8 cellular contexts compared by ENCODE assay signal in the genomic region with DNA sequence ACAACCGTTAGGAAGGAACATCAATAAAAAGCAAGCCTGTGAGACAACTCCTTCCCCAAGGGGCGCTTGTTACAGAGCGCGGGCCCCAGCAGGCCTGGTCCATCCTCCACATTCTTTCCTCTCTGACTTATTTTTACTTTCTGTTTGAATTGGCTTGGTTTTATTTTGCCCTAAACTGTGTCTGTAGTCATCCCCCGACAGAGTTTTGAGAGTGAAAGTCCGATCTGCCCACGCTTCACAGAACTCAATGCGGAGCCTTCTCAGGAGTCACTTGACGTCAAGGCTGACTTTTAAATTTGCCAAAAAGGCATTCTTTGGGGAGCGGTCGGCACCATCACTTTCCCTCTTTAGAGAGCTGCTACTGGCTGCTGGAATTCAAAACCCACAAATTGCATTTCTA.
DNase-seq lines count a peak whose midpoint lies in the region; ATAC-seq and TF ChIP-seq lines count a peak whose summit lies in the region.

No MANE protein-coding gene starts in this region.

- TF ChIP-seq RAD21 in SK-N-SH (IDR thresholded peaks at IDR 0.05; ENCODE audit: low read length): no peak

- peaks cover 68% of the 10 kb centered on the region for H3K4me1 Mint-ChIP-seq in activated T-cell treated with anti-CD3 and anti-CD28 coated beads, Interleukin-2, amount 50 U/mL, for 72 hours (ENCODE audit: low read depth)

- no peaks in the 10 kb centered on the region for H3K27me3 Mint-ChIP-seq in activated T-cell treated with anti-CD3 and anti-CD28 coated beads, Interleukin-2, amount 50 U/mL, for 72 hours (ENCODE audit: low read depth)

- peak overlapping the region; percentile 37; the same call in 1 of the 2 replicates for H2AFZ ChIP-seq in SK-N-SH (ENCODE audit: low read depth)

- H3K9ac ChIP-seq in SK-N-SH: no peak overlapping the region

- H3K27ac Mint-ChIP-seq in activated T-cell treated with anti-CD3 and anti-CD28 coated beads, Interleukin-2, amount 50 U/mL, for 72 hours: peak overlapping the region; percentile 98

- H3K4me3 Mint-ChIP-seq in activated T-cell treated with anti-CD3 and anti-CD28 coated beads, Interleukin-2, amount 50 U/mL, for 72 hours: peak overlapping the region; percentile 54 to 67

- WGBS in SK-N-SH (ENCODE audit: low lambda C conversion rate): 94% methylated on average over 11 of the region's 11 CpGs

- no peaks in the 10 kb centered on the region for H4K20me1 ChIP-seq in SK-N-SH (ENCODE audit: insufficient read depth)

- no peaks in the 10 kb centered on the region for H3K9me2 ChIP-seq in SK-N-SH

- intact Hi-C loops in Right ventricle myocardium superior (cut with DNase I): loop anchor here (10.0 kb wide), 1 partner anchor 140 kb away; no protein-coding TSS in a partner anchor

- no peak for ATAC-seq in SK-N-SH treated with all-trans-retinoic acid at 6 μM for 48 hours
- ATAC-seq in HG03378 (IDR thresholded peaks at IDR 0.05; ENCODE audit: unreplicated experiment): peak; percentile 99
- ATAC-seq in activated T-cell treated with anti-CD3 and anti-CD28 coated beads, Interleukin-2, amount 50 U/mL, for 72 hours (replicated peaks in 1 of 2): peak; percentile 95 to 98
- ATAC-seq in Right ventricle myocardium superior (ENCODE audit: poor library complexity): peak; percentile 76

- H3K4me3 ChIP-seq in SK-N-SH (ENCODE audit: low read depth in 2 of 2, low read length in 1 of 2): no peak overlapping the region

- DNase-seq in SK-N-SH (no peak), Right ventricle myocardium superior (no peak), mesenteric fat pad (ENCODE audit: low spot score) (no peak), NCI-H1694 (lab: John Stamatoyannopoulos, UW) (no peak)
- peak; percentile 83 to 86 for DNase-seq in activated T-cell treated with anti-CD3 and anti-CD28 coated beads, Interleukin-2, amount 50 U/mL, for 72 hours
- DNase-seq in stimulated activated CD4-positive, alpha-beta T cell treated with anti-CD3 and anti-CD28 coated beads, Interleukin-15, amount 100 ng/mL, for 48 hours (ENCODE audit: low read depth in 2 of 2): peak; percentile 76 to 77

- TF ChIP-seq CTCF in SK-N-SH (IDR thresholded peaks at IDR 0.05): no peak

- CTCF ChIA-PET in SK-N-SH (lab: Yijun Ruan, JAX): no interaction called here

- no peak overlapping the region for H3K27ac ChIP-seq in SK-N-SH (ENCODE audit: low read depth in 2 of 2, low read length in 1 of 2)

- no peaks in the 10 kb centered on the region for H3F3A ChIP-seq in SK-N-SH (replicated peaks; ENCODE audit: insufficient read depth)

- no peak for TF ChIP-seq EP300 in SK-N-SH (IDR thresholded peaks at IDR 0.05; ENCODE audit: borderline replicate concordance in 1 of 2, low read depth in 1 of 2, low read length in 1 of 2)

- no peak overlapping the region for H3K4me2 ChIP-seq in SK-N-SH

- H3K9me3 ChIP-seq in SK-N-SH: no peaks in the 10 kb centered on the region

- no peaks in the 10 kb centered on the region for H3K79me2 ChIP-seq in SK-N-SH (ENCODE audit: insufficient read depth)

- no peaks in the 10 kb centered on the region for H3K36me3 ChIP-seq in SK-N-SH (replicated peaks in 1 of 2; ENCODE audit: control insufficient read depth in 1 of 2, insufficient read depth in 2 of 2, low read length in 1 of 2)

- H3K4me1 ChIP-seq in SK-N-SH (ENCODE audit: control insufficient read depth in 1 of 2, insufficient read depth in 2 of 2, low read depth in 1 of 2, low read length in 1 of 2): no peaks in the 10 kb centered on the region

- POLR2A ChIA-PET in SK-N-SH (lab: Yijun Ruan, JAX): no interaction called here

- peaks cover 4 to 10% of the 10 kb centered on the region in 2 donors for H3K9me3 Mint-ChIP-seq in activated T-cell treated with anti-CD3 and anti-CD28 coated beads, Interleukin-2, amount 50 U/mL, for 72 hours

- peaks cover 8 to 20% of the 10 kb centered on the region in 2 donors for H3K36me3 Mint-ChIP-seq in activated T-cell treated with anti-CD3 and anti-CD28 coated beads, Interleukin-2, amount 50 U/mL, for 72 hours (ENCODE audit: insufficient read depth in 2 of 2)

- no peaks in the 10 kb centered on the region for H3K27me3 ChIP-seq in SK-N-SH (ENCODE audit: insufficient read depth)

TF ChIP-seq in SK-N-SH, 30 proteins besides CTCF, POLR2A, EP300 and RAD21 (continues in another document):
- TF ChIP-seq FOXM1 (IDR thresholded peaks at IDR 0.05; ENCODE audit: low read depth) (no peak), TEAD4 (IDR thresholded peaks at IDR 0.05; ENCODE audit: borderline replicate concordance, insufficient read depth) (no peak), SIN3A (IDR thresholded peaks at IDR 0.05; ENCODE audit: borderline replicate concordance, low read depth, low read length) (no peak), YY1 (IDR thresholded peaks at IDR 0.05; ENCODE audit: low read depth) (no peak), FOXJ3 (CRISPR knock-in tag; IDR thresholded peaks at IDR 0.05) (no peak), CHD2 (IDR thresholded peaks at IDR 0.05; ENCODE audit: low read length, partially characterized antibody) (no peak), NFIC (IDR thresholded peaks at IDR 0.05; ENCODE audit: borderline replicate concordance) (no peak), TCF12 (IDR thresholded peaks at IDR 0.05) (no peak), MEF2A (IDR thresholded peaks at IDR 0.05; ENCODE audit: borderline replicate concordance, low read depth) (no peak), JUND (IDR thresholded peaks at IDR 0.05) (no peak)
- TF ChIP-seq, protein P1, sequence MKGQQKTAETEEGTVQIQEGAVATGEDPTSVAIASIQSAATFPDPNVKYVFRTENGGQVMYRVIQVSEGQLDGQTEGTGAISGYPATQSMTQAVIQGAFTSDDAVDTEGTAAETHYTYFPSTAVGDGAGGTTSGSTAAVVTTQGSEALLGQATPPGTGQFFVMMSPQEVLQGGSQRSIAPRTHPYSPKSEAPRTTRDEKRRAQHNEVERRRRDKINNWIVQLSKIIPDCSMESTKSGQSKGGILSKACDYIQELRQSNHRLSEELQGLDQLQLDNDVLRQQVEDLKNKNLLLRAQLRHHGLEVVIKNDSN (IDR thresholded peaks at IDR 0.05; ENCODE audit: borderline replicate concordance, low read depth): no peak
- TF ChIP-seq, protein P2, sequence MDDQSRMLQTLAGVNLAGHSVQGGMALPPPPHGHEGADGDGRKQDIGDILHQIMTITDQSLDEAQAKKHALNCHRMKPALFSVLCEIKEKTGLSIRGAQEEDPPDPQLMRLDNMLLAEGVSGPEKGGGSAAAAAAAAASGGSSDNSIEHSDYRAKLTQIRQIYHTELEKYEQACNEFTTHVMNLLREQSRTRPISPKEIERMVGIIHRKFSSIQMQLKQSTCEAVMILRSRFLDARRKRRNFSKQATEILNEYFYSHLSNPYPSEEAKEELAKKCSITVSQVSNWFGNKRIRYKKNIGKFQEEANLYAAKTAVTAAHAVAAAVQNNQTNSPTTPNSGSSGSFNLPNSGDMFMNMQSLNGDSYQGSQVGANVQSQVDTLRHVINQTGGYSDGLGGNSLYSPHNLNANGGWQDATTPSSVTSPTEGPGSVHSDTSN (IDR thresholded peaks at IDR 0.05): no peak

TF ChIP-seq in SK-N-SH treated with all-trans-retinoic acid at 6 μM for 48 hours, 23 proteins besides CTCF, POLR2A, EP300 and RAD21:
- TF ChIP-seq, protein P3, sequence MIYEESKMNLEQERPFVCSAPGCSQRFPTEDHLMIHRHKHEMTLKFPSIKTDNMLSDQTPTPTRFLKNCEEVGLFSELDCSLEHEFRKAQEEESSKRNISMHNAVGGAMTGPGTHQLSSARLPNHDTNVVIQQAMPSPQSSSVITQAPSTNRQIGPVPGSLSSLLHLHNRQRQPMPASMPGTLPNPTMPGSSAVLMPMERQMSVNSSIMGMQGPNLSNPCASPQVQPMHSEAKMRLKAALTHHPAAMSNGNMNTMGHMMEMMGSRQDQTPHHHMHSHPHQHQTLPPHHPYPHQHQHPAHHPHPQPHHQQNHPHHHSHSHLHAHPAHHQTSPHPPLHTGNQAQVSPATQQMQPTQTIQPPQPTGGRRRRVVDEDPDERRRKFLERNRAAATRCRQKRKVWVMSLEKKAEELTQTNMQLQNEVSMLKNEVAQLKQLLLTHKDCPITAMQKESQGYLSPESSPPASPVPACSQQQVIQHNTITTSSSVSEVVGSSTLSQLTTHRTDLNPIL (CRISPR knock-in tag; IDR thresholded peaks at IDR 0.05; ENCODE audit: low read depth): no peak
- no peak for TF ChIP-seq ZC3H10 (CRISPR knock-in tag; IDR thresholded peaks at IDR 0.05)
- no peak for TF ChIP-seq CSDC2 (CRISPR knock-in tag; IDR thresholded peaks at IDR 0.05)
- TF ChIP-seq GLIS3 (CRISPR knock-in tag; IDR thresholded peaks at IDR 0.05): no peak
- no peak for TF ChIP-seq ISL1 (CRISPR knock-in tag; IDR thresholded peaks at IDR 0.05)
- TF ChIP-seq ZNF8 (CRISPR knock-in tag; IDR thresholded peaks at IDR 0.05): no peak
- TF ChIP-seq SNAI2 (CRISPR knock-in tag; IDR thresholded peaks at IDR 0.05): no peak
- TF ChIP-seq BACH2 (CRISPR knock-in tag; IDR thresholded peaks at IDR 0.05; ENCODE audit: borderline replicate concordance): no peak
- TF ChIP-seq, protein P4, sequence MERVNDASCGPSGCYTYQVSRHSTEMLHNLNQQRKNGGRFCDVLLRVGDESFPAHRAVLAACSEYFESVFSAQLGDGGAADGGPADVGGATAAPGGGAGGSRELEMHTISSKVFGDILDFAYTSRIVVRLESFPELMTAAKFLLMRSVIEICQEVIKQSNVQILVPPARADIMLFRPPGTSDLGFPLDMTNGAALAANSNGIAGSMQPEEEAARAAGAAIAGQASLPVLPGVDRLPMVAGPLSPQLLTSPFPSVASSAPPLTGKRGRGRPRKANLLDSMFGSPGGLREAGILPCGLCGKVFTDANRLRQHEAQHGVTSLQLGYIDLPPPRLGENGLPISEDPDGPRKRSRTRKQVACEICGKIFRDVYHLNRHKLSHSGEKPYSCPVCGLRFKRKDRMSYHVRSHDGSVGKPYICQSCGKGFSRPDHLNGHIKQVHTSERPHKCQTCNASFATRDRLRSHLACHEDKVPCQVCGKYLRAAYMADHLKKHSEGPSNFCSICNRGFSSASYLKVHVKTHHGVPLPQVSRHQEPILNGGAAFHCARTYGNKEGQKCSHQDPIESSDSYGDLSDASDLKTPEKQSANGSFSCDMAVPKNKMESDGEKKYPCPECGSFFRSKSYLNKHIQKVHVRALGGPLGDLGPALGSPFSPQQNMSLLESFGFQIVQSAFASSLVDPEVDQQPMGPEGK (CRISPR knock-in tag; IDR thresholded peaks at IDR 0.05; ENCODE audit: borderline replicate concordance): no peak
- no peak for TF ChIP-seq PPARA (CRISPR knock-in tag; IDR thresholded peaks at IDR 0.05; ENCODE audit: borderline replicate concordance)

Comparison
In these comparisons a context has a peak if more than half of its experiments do, and no peak if none do; other contexts are left out.
1. DNase-seq: peak in activated T-cell treated with anti-CD3 and anti-CD28 coated beads, Interleukin-2, amount 50 U/mL, for 72 hours (2 of 2) and stimulated activated CD4-positive, alpha-beta T cell treated with anti-CD3 and anti-CD28 coated beads, Interleukin-15, amount 100 ng/mL, for 48 hours (2 of 2); none in SK-N-SH (single experiment), Right ventricle myocardium superior (single experiment), mesenteric fat pad (single experiment) and NCI-H1694 (single experiment).